Comparison of ENCODE assay signal across 11 cellular contexts in the genomic region with DNA sequence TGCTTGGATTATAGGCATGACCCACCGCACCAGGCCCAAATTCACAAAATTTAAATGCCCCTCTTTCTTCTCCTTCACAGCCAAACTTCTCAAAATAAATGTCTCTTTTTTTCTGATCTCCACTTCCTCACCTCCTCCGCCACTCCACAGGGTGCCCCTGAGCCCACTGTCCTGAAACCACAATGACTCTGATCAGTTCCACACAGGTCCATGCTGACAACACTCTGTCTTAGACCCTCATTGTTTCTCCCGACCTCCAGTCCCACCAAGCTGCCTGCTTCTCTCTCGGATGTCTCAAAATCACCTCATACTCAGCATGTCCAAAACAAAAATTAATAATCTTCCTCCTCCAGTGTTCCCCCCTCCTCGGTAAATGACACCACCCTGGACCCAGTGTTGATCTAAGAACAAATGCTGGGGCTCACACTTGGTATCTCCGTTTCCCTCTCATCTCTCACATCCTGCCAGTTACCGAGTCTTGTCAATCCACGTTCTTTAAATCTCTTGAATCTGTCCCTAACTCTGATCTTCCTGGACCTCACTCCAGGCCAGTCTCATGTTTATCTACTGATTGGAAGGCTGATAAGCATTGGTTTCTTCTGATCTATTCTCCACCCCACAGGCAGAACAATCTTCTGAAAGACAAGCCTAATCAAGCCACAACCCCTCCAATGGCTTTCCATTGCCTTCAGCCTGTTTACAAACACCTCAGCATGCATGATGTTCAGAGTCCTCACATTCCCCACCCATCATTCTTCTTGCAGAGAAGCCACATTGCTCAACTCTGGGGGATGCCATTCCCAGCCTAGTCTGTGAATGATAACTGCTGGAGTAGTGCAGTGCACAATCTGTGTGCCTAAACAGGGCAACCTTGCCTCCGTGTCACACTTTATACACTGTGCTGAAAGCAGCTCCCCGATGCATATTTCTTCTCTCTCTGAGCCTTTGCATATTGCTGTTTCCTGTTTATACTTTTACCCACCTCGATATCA. TPM values are rescaled to one million over a fixed set of nuclear protein-coding genes. Genes with fewer than 3 reads are reported as not detected.
A peak's percentile ranks its signal among the peaks of the same experiment; 100 is the strongest.
DNase-seq lines count a peak whose midpoint lies in the region; ATAC-seq and TF ChIP-seq lines count a peak whose summit lies in the region.
"Had no signal": no experiment of that assay in that cellular context is flagged by ENCODE, and none has a peak within 500 bp of the region (broad histone marks: within the 10 kb centered on the region; RNA-seq: fewer than 3 reads in every experiment).

No MANE protein-coding gene starts in this region.

- peak overlapping the region; percentile 3; the same call in 1 of the 2 replicates for H2AFZ ChIP-seq in Karpas-422 (ENCODE audit: low read length)

- H3K4me1 ChIP-seq in Karpas-422 (ENCODE audit: low read length): peaks cover 33% of the 10 kb centered on the region

- no peaks in the 10 kb centered on the region for H4K20me1 ChIP-seq in Karpas-422 (ENCODE audit: insufficient read depth, low read depth, low read length)

- H3K27ac ChIP-seq in Karpas-422 (ENCODE audit: low read length) (peak overlapping the region; percentile 57), dorsolateral prefrontal cortex (no peak overlapping the region)

- H3K27me3 ChIP-seq in Karpas-422 (ENCODE audit: low read length) (no peaks in the 10 kb centered on the region), dorsolateral prefrontal cortex (peaks cover 0 to 4% (median 0%) of the 10 kb centered on the region in 45 donors)

- H3K9ac ChIP-seq in Karpas-422 (ENCODE audit: low read length): no peak overlapping the region

- no peak for TF ChIP-seq CTCF in dorsolateral prefrontal cortex (IDR thresholded peaks at IDR 0.05 in 54 of 56, conservative IDR thresholded peaks at IDR 0.05 in 2 of 56; ENCODE audit: low read depth in 1 of 56, partially characterized antibody in 56 of 56)

- peak; percentile 60 for DNase-seq in Karpas-422
- peak; percentile 34 for DNase-seq in iris pigment epithelial cell (ENCODE audit: low read depth)
- DNase-seq in SIG-M5 (lab: John Stamatoyannopoulos, UW): no peak
- no peak for DNase-seq in dorsolateral prefrontal cortex
- no peak for DNase-seq in globus pallidus (ENCODE audit: low spot score)
- no peak for DNase-seq in EL
- DNase-seq: amygdala, DMS79 treated with DMSO at 0.1 percent for 48 hours, NCI-H187 had no signal

- H3K4me3 ChIP-seq in Karpas-422 (ENCODE audit: low read length): 0 out of 2 replicates have a peak overlapping the region, but pooled peaks have one; percentile 2
- H3K4me3 ChIP-seq in dorsolateral prefrontal cortex: no peak overlapping the region

- no peaks in the 10 kb centered on the region for H3K36me3 ChIP-seq in Karpas-422 (ENCODE audit: insufficient read depth, low read length)

- H3K9me3 ChIP-seq in Karpas-422 (ENCODE audit: low read length): no peaks in the 10 kb centered on the region

- H3K9me2 ChIP-seq in Karpas-422 (replicated peaks; ENCODE audit: insufficient read depth, low read length): no peaks in the 10 kb centered on the region

- intact Hi-C loops in dorsolateral prefrontal cortex (cut with DNase I): no loop called here

- peak; percentile 48 for ATAC-seq in GM18499 (IDR thresholded peaks at IDR 0.05; ENCODE audit: insufficient read depth, unreplicated experiment)
- ATAC-seq in GM21423 (IDR thresholded peaks at IDR 0.05; ENCODE audit: unreplicated experiment): peak; percentile 39

- peak overlapping the region; percentile 39 for H3K4me2 ChIP-seq in Karpas-422 (ENCODE audit: low read depth, low read length, poor library complexity, severe bottlenecking)

- H3K79me2 ChIP-seq in Karpas-422 (ENCODE audit: low read length): peaks cover 45% of the 10 kb centered on the region

RNA-seq across cellular contexts. Expression of a gene that starts 12.4 kb away (rescaled TPM):
- 120 and 153 TPM in 2 replicates for total RNA-seq in Karpas-422 (2014; rRNA removed; shearing (Covaris generic); ENCODE audit: low replicate concordance)
- 10 to 100 TPM; 20.2 to 68.1 (median 34.7) TPM for total RNA-seq in dorsolateral prefrontal cortex

Comparison
In these comparisons a context has a peak if more than half of its experiments do, and no peak if none do; other contexts are left out.
1. DNase-seq: peak in Karpas-422 (single experiment) and iris pigment epithelial cell (single experiment); none in SIG-M5 (single experiment), dorsolateral prefrontal cortex (0 of 10), globus pallidus (single experiment) and EL (single experiment).